ENCODE assay signal across 1 cellular context in genomic region chrX:153494061-153494460, GRCh38.
TF ChIP-seq lines count a peak whose summit lies in the region.

No MANE protein-coding gene starts in this region.

TF ChIP-seq in HepG2, 621 proteins besides CTCF, POLR2A, EP300 and RAD21:
- TF ChIP-seq ZNF770 (CRISPR knock-in tag; IDR thresholded peaks at IDR 0.05) (no peak), CENPX (CRISPR knock-in tag; IDR thresholded peaks at IDR 0.05) (no peak), ZNF329 (CRISPR knock-in tag; IDR thresholded peaks at IDR 0.05; ENCODE audit: low read depth) (no peak), FOSL1 (CRISPR knock-in tag; IDR thresholded peaks at IDR 0.05; ENCODE audit: borderline replicate concordance) (no peak), NONO (IDR thresholded peaks at IDR 0.05) (no peak), NONO (CRISPR knock-in tag; conservative IDR thresholded peaks at IDR 0.05) (no peak), PAX8 (CRISPR knock-in tag; IDR thresholded peaks at IDR 0.05; ENCODE audit: borderline replicate concordance) (no peak), ZNF496 (CRISPR knock-in tag; IDR thresholded peaks at IDR 0.05; ENCODE audit: insufficient replicate concordance) (no peak), DRAP1 (CRISPR knock-in tag; IDR thresholded peaks at IDR 0.05) (no peak), ARID5B (CRISPR knock-in tag; IDR thresholded peaks at IDR 0.05) (no peak), BATF2 (CRISPR knock-in tag; IDR thresholded peaks at IDR 0.05) (no peak), ZNF337 (CRISPR knock-in tag; IDR thresholded peaks at IDR 0.05; ENCODE audit: borderline replicate concordance, low read depth) (no peak), GTF2F1 (IDR thresholded peaks at IDR 0.05; ENCODE audit: low read length) (no peak), ZFP37 (CRISPR knock-in tag; IDR thresholded peaks at IDR 0.05; ENCODE audit: borderline replicate concordance) (no peak), ARNT (IDR thresholded peaks at IDR 0.05) (no peak), ARNTL (CRISPR knock-in tag; IDR thresholded peaks at IDR 0.05) (no peak), PRPF4 (IDR thresholded peaks at IDR 0.05; ENCODE audit: low read depth, low read length, poor library complexity, severe bottlenecking) (no peak), ZNF414 (CRISPR knock-in tag; IDR thresholded peaks at IDR 0.05) (no peak), ZNF784 (CRISPR knock-in tag; IDR thresholded peaks at IDR 0.05; ENCODE audit: borderline replicate concordance) (no peak), MIER2 (CRISPR knock-in tag; IDR thresholded peaks at IDR 0.05) (no peak), ATF5 (CRISPR knock-in tag; IDR thresholded peaks at IDR 0.05; ENCODE audit: low read depth) (no peak)
